In genomic region chr2:220696280-220696669, GRCh38 we compare ENCODE assay signal across 26 cellular contexts.
"Had no signal": no experiment of that assay in that cellular context is flagged by ENCODE, and none has a peak within 500 bp of the region (broad histone marks: within the 10 kb centered on the region; RNA-seq: fewer than 3 reads in every experiment).

No MANE protein-coding gene starts in this region.

- H3K36me3 ChIP-seq: left lung, ovary, right atrium auricular region, right lobe of liver, spleen, tibial nerve, uterus had no signal

- H3K4me1 ChIP-seq: left lung, right lobe of liver, spleen, tibial nerve, uterus had no signal

- H3K27me3 ChIP-seq: left lung, ovary, right atrium auricular region, right lobe of liver, spleen, tibial nerve, uterus had no signal

- ATAC-seq: left colon; left lung; mucosa of descending colon; naive thymus-derived CD4-positive, alpha-beta T cell; natural killer cell treated with Interleukin-12 subunit alpha and Interleukin-12 subunit beta and Interleukin-15 and Interleukin-18, amount 100 ng/mL, for 72 hours; right lobe of liver; stimulated activated memory B cell treated with anti-CD40 and anti-IgM and Interleukin-4, amounts not matched to agents 10 μg/mL and 1 μg/mL and 100 μg/mL, for 72 hours; stimulated activated naive CD8-positive, alpha-beta T cell treated with anti-CD3 and anti-CD28 coated beads, Interleukin-15, amount 100 ng/mL, for 72 hours had no signal

- H3K4me3 Mint-ChIP-seq: immature natural killer cell; naive thymus-derived CD4-positive, alpha-beta T cell; natural killer cell treated with Interleukin-12 subunit alpha and Interleukin-12 subunit beta and Interleukin-15 and Interleukin-18, amount 100 ng/mL, for 72 hours; stimulated activated memory B cell treated with anti-CD40 and anti-IgM and Interleukin-4, amounts not matched to agents 10 μg/mL and 1 μg/mL and 100 μg/mL, for 72 hours; stimulated activated naive CD8-positive, alpha-beta T cell treated with anti-CD3 and anti-CD28 coated beads, Interleukin-15, amount 100 ng/mL, for 72 hours; type B pancreatic cell had no signal

- H3K27ac ChIP-seq: left lung, ovary, right atrium auricular region, right lobe of liver, skin epidermis, spleen, tibial nerve, uterus had no signal

- DNase-seq: hypothalamus; immature natural killer cell; kidney; left colon; left lung; midbrain; mucosa of descending colon; naive thymus-derived CD4-positive, alpha-beta T cell; ovary; right lobe of liver; spleen; stimulated activated CD4-positive, alpha-beta T cell treated with anti-CD3 and anti-CD28 coated beads, Interleukin-4, amount 100 ng/mL, for 24 hours; stimulated activated CD8-positive, alpha-beta memory T cell treated with anti-CD3 and anti-CD28 coated beads, Interleukin-4, amount 100 ng/mL, for 48 hours; stimulated activated naive CD4-positive, alpha-beta T cell treated with Interleukin-2 at 50 U/mL for 16 hours; stimulated activated naive CD8-positive, alpha-beta T cell treated with anti-CD3 and anti-CD28 coated beads, Interleukin-15, amount 100 ng/mL, for 72 hours; substantia nigra; uterus had no signal

- H3K27me3 Mint-ChIP-seq: stimulated activated memory B cell treated with anti-CD40 and anti-IgM and Interleukin-4, amounts not matched to agents 10 μg/mL and 1 μg/mL and 100 μg/mL, for 72 hours; stimulated activated naive CD8-positive, alpha-beta T cell treated with anti-CD3 and anti-CD28 coated beads, Interleukin-15, amount 100 ng/mL, for 72 hours had no signal

- H3K9me3 ChIP-seq: mucosa of descending colon, ovary, right atrium auricular region had no signal

- FAIRE-seq: islet of Langerhans, kidney had no signal

- H3K36me3 Mint-ChIP-seq: immature natural killer cell; naive thymus-derived CD4-positive, alpha-beta T cell; stimulated activated memory B cell treated with anti-CD40 and anti-IgM and Interleukin-4, amounts not matched to agents 10 μg/mL and 1 μg/mL and 100 μg/mL, for 72 hours; type B pancreatic cell had no signal

- H3K4me3 ChIP-seq: left lung, lung, mucosa of descending colon, ovary, right atrium auricular region, right lobe of liver, skin epidermis, spleen, tibial nerve, uterus had no signal

- H3K27ac Mint-ChIP-seq: immature natural killer cell; naive thymus-derived CD4-positive, alpha-beta T cell; natural killer cell treated with Interleukin-12 subunit alpha and Interleukin-12 subunit beta and Interleukin-15 and Interleukin-18, amount 100 ng/mL, for 72 hours; progenitor cell of endocrine pancreas; stimulated activated memory B cell treated with anti-CD40 and anti-IgM and Interleukin-4, amounts not matched to agents 10 μg/mL and 1 μg/mL and 100 μg/mL, for 72 hours; stimulated activated naive CD8-positive, alpha-beta T cell treated with anti-CD3 and anti-CD28 coated beads, Interleukin-15, amount 100 ng/mL, for 72 hours; type B pancreatic cell had no signal

- H3K4me1 Mint-ChIP-seq: immature natural killer cell; naive thymus-derived CD4-positive, alpha-beta T cell; stimulated activated memory B cell treated with anti-CD40 and anti-IgM and Interleukin-4, amounts not matched to agents 10 μg/mL and 1 μg/mL and 100 μg/mL, for 72 hours; stimulated activated naive CD8-positive, alpha-beta T cell treated with anti-CD3 and anti-CD28 coated beads, Interleukin-15, amount 100 ng/mL, for 72 hours had no signal
